In genomic region chr6:4668271-4669179, GRCh38 we compare ENCODE assay signal across 22 cellular contexts.
DNase-seq lines count a peak whose midpoint lies in the region; TF ChIP-seq lines count a peak whose summit lies in the region.
"Had no signal": no experiment of that assay in that cellular context is flagged by ENCODE, and none has a peak within 500 bp of the region (broad histone marks: within the 10 kb centered on the region; RNA-seq: fewer than 3 reads in every experiment).

No MANE protein-coding gene starts in this region.

- no peaks in the 10 kb centered on the region for H3K36me3 Mint-ChIP-seq in activated CD4-positive, alpha-beta memory T cell treated with anti-CD3 and anti-CD28 coated beads, Interleukin-2, amount 10 ng/mL, durations not matched to agents 7 days and 5 days (ENCODE audit: low read depth)
- H3K36me3 Mint-ChIP-seq: neural progenitor cell had no signal

- no peak overlapping the region for H3K4me3 Mint-ChIP-seq in activated CD4-positive, alpha-beta memory T cell treated with anti-CD3 and anti-CD28 coated beads, Interleukin-2, amount 10 ng/mL, durations not matched to agents 7 days and 5 days
- H3K4me3 Mint-ChIP-seq: B cell, neural progenitor cell had no signal

- no peak for TF ChIP-seq CTCF in astrocyte of the spinal cord (IDR thresholded peaks at IDR 0.05; ENCODE audit: low read depth, low read length)

- no peaks in the 10 kb centered on the region for H3K4me1 Mint-ChIP-seq in activated CD4-positive, alpha-beta memory T cell treated with anti-CD3 and anti-CD28 coated beads, Interleukin-2, amount 10 ng/mL, durations not matched to agents 7 days and 5 days
- H3K4me1 Mint-ChIP-seq: B cell had no signal

- peaks cover 2% of the 10 kb centered on the region for H3K27me3 Mint-ChIP-seq in activated CD4-positive, alpha-beta memory T cell treated with anti-CD3 and anti-CD28 coated beads, Interleukin-2, amount 10 ng/mL, durations not matched to agents 7 days and 5 days

- POLR2A ChIA-PET in activated CD4-positive, alpha-beta memory T cell treated with anti-CD3 and anti-CD28 coated beads, Interleukin-2, amount 10 ng/mL, durations not matched to agents 7 days and 5 days (lab: Charles Lee) = no interaction called here

- H3K27ac Mint-ChIP-seq in activated CD4-positive, alpha-beta memory T cell treated with anti-CD3 and anti-CD28 coated beads, Interleukin-2, amount 10 ng/mL, durations not matched to agents 7 days and 5 days = no peak overlapping the region
- H3K27ac Mint-ChIP-seq: B cell, neural progenitor cell had no signal

- H3K4me3 ChIP-seq in astrocyte of the spinal cord (ENCODE audit: low read depth, low read length) = no peak overlapping the region
- H3K4me3 ChIP-seq: MG63, neural progenitor cell, uterus had no signal

- in situ Hi-C loops in astrocyte of the spinal cord (cut with HindIII; ENCODE audit: low sequenced_read_pairs) = no loop called here

- CTCF ChIA-PET in activated CD4-positive, alpha-beta memory T cell treated with anti-CD3 and anti-CD28 coated beads, Interleukin-2, amount 10 ng/mL, durations not matched to agents 7 days and 5 days (lab: Charles Lee) = no interaction called here

- H3K9me3 Mint-ChIP-seq in activated CD4-positive, alpha-beta memory T cell treated with anti-CD3 and anti-CD28 coated beads, Interleukin-2, amount 10 ng/mL, durations not matched to agents 7 days and 5 days = no peaks in the 10 kb centered on the region

- DNase-seq in NK-92 treated with Interleukin-12 subunit alpha and Interleukin-12 subunit beta, amount 100 ng/mL, for 24 hours (lab: John Stamatoyannopoulos, UW) = peak; percentile 39
- no peak for DNase-seq in NK-92 (lab: John Stamatoyannopoulos, UW; ENCODE audit: unreplicated experiment)
- DNase-seq in astrocyte of the spinal cord (ENCODE audit: low read depth, low spot score) = peak; percentile 58
- peak; percentile 55 for DNase-seq in iris pigment epithelial cell (ENCODE audit: low read depth)
- peak; percentile 28 for DNase-seq in stromal cell of bone marrow (ENCODE audit: low read depth)
- no peak for DNase-seq in HUDEP-2 (lab: John Stamatoyannopoulos, UW; ENCODE audit: unreplicated experiment in 76 of 76)
- no peak for DNase-seq in cortex of kidney (lab: John Stamatoyannopoulos, UW)
- DNase-seq in activated CD4-positive, alpha-beta memory T cell treated with anti-CD3 and anti-CD28 coated beads, Interleukin-2, amount 10 ng/mL, durations not matched to agents 7 days and 5 days = no peak
- DNase-seq: 8988T; activated gamma-delta T cell treated with Interleukin-2 at 50 U/mL for 16 hours; DND-41; effector CD8-positive, alpha-beta T cell; glutamatergic neuron; MG63; NCI-H1694 treated with DMSO at 0.1 percent for 48 hours; stimulated activated CD8-positive, alpha-beta memory T cell treated with anti-CD3 and anti-CD28 coated beads, Interleukin-4, amount 100 ng/mL, for 48 hours; substantia nigra; T-helper 2 cell; uterus; WERI-Rb-1 had no signal

Comparison
In these comparisons a context has a peak if more than half of its experiments do, and no peak if none do; other contexts are left out.
1. DNase-seq: peak in NK-92 treated with Interleukin-12 subunit alpha and Interleukin-12 subunit beta, amount 100 ng/mL, for 24 hours (single experiment), astrocyte of the spinal cord (single experiment), iris pigment epithelial cell (single experiment) and stromal cell of bone marrow (single experiment); none in NK-92 (single experiment), HUDEP-2 (0 of 76), cortex of kidney (single experiment) and activated CD4-positive, alpha-beta memory T cell treated with anti-CD3 and anti-CD28 coated beads, Interleukin-2, amount 10 ng/mL, durations not matched to agents 7 days and 5 days (single experiment).